10 cellular contexts compared by ENCODE assay signal in genomic region chr1:9866836-9867235, GRCh38. TPM values are rescaled to one million over a fixed set of nuclear protein-coding genes. Genes with fewer than 3 reads are reported as not detected.
DNase-seq lines count a peak whose midpoint lies in the region; ATAC-seq and TF ChIP-seq lines count a peak whose summit lies in the region.
"Had no signal": no experiment of that assay in that cellular context is flagged by ENCODE, and none has a peak within 500 bp of the region (broad histone marks: within the 10 kb centered on the region; RNA-seq: fewer than 3 reads in every experiment).

No MANE protein-coding gene starts in this region.

- peak; percentile 4 for ATAC-seq in gastroesophageal sphincter

- in situ Hi-C loops in G401 (cut with HindIII; ENCODE audit: low sequenced_read_pairs): no loop called here

- H3K4me2 ChIP-seq in BLaER1 treated with 17β-estradiol and CSF1 and Interleukin-3, amounts not matched to agents 10 nM and 100 nM: peak overlapping the region in 7 of 11 experiments; percentile 37 to 89 (median 71); a peak in 14 of 22 replicates
- H3K4me2 ChIP-seq: SK-N-SH had no signal

- 65 to 86% methylated on average over 2 to 6 of the region's 6 CpGs for WGBS in gastroesophageal sphincter (ENCODE audit: low coverage in 1 of 2), 2 donors

- H3K4me1 ChIP-seq in BLaER1 treated with 17β-estradiol and CSF1 and Interleukin-3, amounts not matched to agents 10 nM and 100 nM: peaks cover 27 to 83% (median 73%) of the 10 kb centered on the region in 10 experiments
- peaks cover 0 to 7% (median 0%) of the 10 kb centered on the region in 3 donors for H3K4me1 ChIP-seq in gastroesophageal sphincter

- peak; percentile 77 for DNase-seq in G401 (ENCODE audit: low spot score)
- DNase-seq in GDM1 (lab: John Stamatoyannopoulos, UW): no peak
- no peak for DNase-seq in activated CD4-positive, alpha-beta T cell treated with anti-CD3 and anti-CD28 coated beads for 4 hours
- no peak for DNase-seq in SHP77 (lab: John Stamatoyannopoulos, UW)
- DNase-seq: DMS 273 treated with DMSO at 0.1 percent for 48 hours, NCI-H524 treated with DMSO at 0.1 percent for 48 hours had no signal

- H3K36me3 ChIP-seq in BLaER1 treated with 17β-estradiol and CSF1 and Interleukin-3, amounts not matched to agents 10 nM and 100 nM: peaks cover 0 to 34% (median 5%) of the 10 kb centered on the region in 11 experiments; a peak in 8 of 22 replicates
- peaks cover 0 to 57% of the 10 kb centered on the region in 2 donors for H3K36me3 ChIP-seq in gastroesophageal sphincter

- H3K4me3 ChIP-seq in BLaER1 treated with 17β-estradiol and CSF1 and Interleukin-3, amounts not matched to agents 10 nM and 100 nM: no peak overlapping the region
- no peak overlapping the region for H3K4me3 ChIP-seq in gastroesophageal sphincter

- TF ChIP-seq POLR2A in gastroesophageal sphincter (IDR thresholded peaks at IDR 0.05): no peak

- 0 out of 22 replicates have a peak overlapping the region, but pooled peaks of 4 of the 11 experiments have one; percentile 3 to 15 (median 14) for H3K9ac ChIP-seq in BLaER1 treated with 17β-estradiol and CSF1 and Interleukin-3, amounts not matched to agents 10 nM and 100 nM
- H3K9ac ChIP-seq: SK-N-SH had no signal

- peaks cover 0 to 11% (median 0%) of the 10 kb centered on the region in 11 experiments; a peak in 10 of 22 replicates for H4K20me1 ChIP-seq in BLaER1 treated with 17β-estradiol and CSF1 and Interleukin-3, amounts not matched to agents 10 nM and 100 nM

- H3K9me3 ChIP-seq in BLaER1 treated with 17β-estradiol and CSF1 and Interleukin-3, amounts not matched to agents 10 nM and 100 nM (replicated peaks in 1 of 11): no peaks in the 10 kb centered on the region
- H3K9me3 ChIP-seq in gastroesophageal sphincter: no peaks in the 10 kb centered on the region
- H3K9me3 ChIP-seq: SK-N-SH had no signal

- no peaks in the 10 kb centered on the region for H3K27me3 ChIP-seq in BLaER1 treated with 17β-estradiol and CSF1 and Interleukin-3, amounts not matched to agents 10 nM and 100 nM
- no peaks in the 10 kb centered on the region for H3K27me3 ChIP-seq in gastroesophageal sphincter

- H3K27ac ChIP-seq in BLaER1 treated with 17β-estradiol and CSF1 and Interleukin-3, amounts not matched to agents 10 nM and 100 nM: peak overlapping the region in 1 of 11 experiments; percentile 9; a peak in 1 of 22 replicates
- H3K27ac ChIP-seq in VCaP: peak overlapping the region; percentile 31; the same call in 1 of the 2 replicates
- no peak overlapping the region for H3K27ac ChIP-seq in gastroesophageal sphincter

- no peak for TF ChIP-seq CTCF in VCaP (conservative IDR thresholded peaks at IDR 0.05)
- no peak for TF ChIP-seq CTCF in gastroesophageal sphincter (IDR thresholded peaks at IDR 0.05)

- TF ChIP-seq EP300 in gastroesophageal sphincter (IDR thresholded peaks at IDR 0.05): no peak

RNA-seq across cellular contexts. Expression of gene CLSTN1, which starts 43.1 kb away (rescaled TPM):
- total RNA-seq in G401 (2014; rRNA removed; shearing (Covaris generic)): 136 and 175 TPM in 2 replicates
- 10 to 100 TPM; 45.1 to 95.4 (median 58.7) TPM for total RNA-seq in gastroesophageal sphincter

RNA-seq across cellular contexts. Expression of gene CTNNBIP1, which starts 43.2 kb away (rescaled TPM):
- total RNA-seq in G401 (2014; rRNA removed; shearing (Covaris generic)): 346 and 526 TPM in 2 replicates
- 10 to 100 TPM; 13.7 to 27.6 (median 21.0) TPM for total RNA-seq in gastroesophageal sphincter

Comparison
In these comparisons a context has a peak if more than half of its experiments do, and no peak if none do; other contexts are left out.
1. RNA of gene CTNNBIP1, which starts 43.2 kb away (total RNA-seq): 346 to 526 TPM in G401; 13.7 to 27.6 TPM in gastroesophageal sphincter; every median in the first group is over 10 times any median in the second.